Comparison of ENCODE assay signal across 8 cellular contexts in the genomic region with DNA sequence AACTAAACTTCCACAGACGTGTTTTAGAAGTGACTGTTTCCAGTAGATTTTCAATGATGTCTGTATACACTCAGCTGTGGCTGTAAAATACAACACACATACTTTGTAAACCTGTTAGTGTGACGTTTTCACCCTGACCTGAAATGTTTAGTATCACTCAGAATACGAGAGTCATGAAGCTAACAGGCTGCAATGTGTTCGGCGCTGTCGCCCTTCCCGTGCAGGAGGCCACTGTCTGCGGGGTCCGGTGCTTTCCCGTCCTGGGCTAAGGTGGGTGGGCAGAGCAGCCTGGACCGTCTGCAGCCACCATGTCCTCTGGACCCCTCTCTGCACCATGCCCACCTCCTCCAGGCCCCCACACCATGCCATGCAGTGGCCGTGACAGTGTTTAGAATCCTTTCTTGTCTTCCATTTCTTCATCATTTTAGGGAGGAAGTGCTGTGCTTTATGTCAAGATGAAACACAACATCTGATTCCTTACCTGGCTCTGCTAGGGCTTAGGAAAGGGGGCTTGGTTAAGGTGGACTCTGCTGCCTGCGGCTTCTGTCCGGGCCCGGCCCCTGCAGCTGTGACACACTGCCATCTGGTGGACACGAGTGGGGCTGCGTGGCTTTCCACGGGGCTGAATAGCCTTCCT. TPM values are rescaled to one million over a fixed set of nuclear protein-coding genes. Genes with fewer than 3 reads are reported as not detected.
DNase-seq lines count a peak whose midpoint lies in the region; ATAC-seq and TF ChIP-seq lines count a peak whose summit lies in the region.

No MANE protein-coding gene starts in this region.

- H3K36me3 ChIP-seq in PC-3 (ENCODE audit: low read depth, low read length) (peaks cover 8% of the 10 kb centered on the region), esophagus squamous epithelium (peaks cover 7 to 42% (median 14%) of the 10 kb centered on the region in 3 donors), neural cell (ENCODE audit: insufficient read depth, low read length) (no peaks in the 10 kb centered on the region)

- intact Hi-C loops in PC-3 (cut with micrococcal nuclease), result loop anchor here (1.0 to 2.0 kb wide), 2 partner anchors 52 to 71 kb away; no protein-coding TSS in a partner anchor
- intact Hi-C loops in esophagus squamous epithelium (cut with DNase I), result loop anchor here (2.0 to 10.0 kb wide), 2 partner anchors 72 to 160 kb away; no protein-coding TSS in a partner anchor

- H3K4me2 ChIP-seq in PC-3 (ENCODE audit: low read length) (no peak overlapping the region), neural cell (ENCODE audit: low read length) (no peak overlapping the region)

- no peaks in the 10 kb centered on the region for H3K9me2 ChIP-seq in PC-3 (replicated peaks; ENCODE audit: low read length)
- H3K9me2 ChIP-seq in neural cell (ENCODE audit: insufficient read depth, low read length), result no peaks in the 10 kb centered on the region

- POLR2A ChIA-PET in PC-3 (lab: Charles Lee; ENCODE audit: unreplicated experiment), result interaction anchor here (0.9 kb wide), 1 partner anchor 71 kb away, joined by 4 read pairs; no protein-coding TSS in a partner anchor

- H3K4me1 Mint-ChIP-seq in stimulated activated naive CD8-positive, alpha-beta T cell treated with anti-CD3 and anti-CD28 coated beads, Interleukin-15, Interleukin-2, amounts not matched to agents 100 ng/mL and 50 ng/mL, for 24 hours (ENCODE audit: low read depth), result peaks cover 37% of the 10 kb centered on the region

- no TSS peak for BruUV-seq in PC-3 (replicated peaks; lab: Mats Ljungman, UMichigan)

- peaks cover 49% of the 10 kb centered on the region for H3K36me3 Mint-ChIP-seq in stimulated activated naive CD8-positive, alpha-beta T cell treated with anti-CD3 and anti-CD28 coated beads, Interleukin-15, Interleukin-2, amounts not matched to agents 100 ng/mL and 50 ng/mL, for 24 hours (ENCODE audit: low read depth)

- TF ChIP-seq RAD21 in neural cell (conservative IDR thresholded peaks at IDR 0.05), result peak; percentile 97

- no peak overlapping the region for H3K4me3 Mint-ChIP-seq in stimulated activated naive CD8-positive, alpha-beta T cell treated with anti-CD3 and anti-CD28 coated beads, Interleukin-15, Interleukin-2, amounts not matched to agents 100 ng/mL and 50 ng/mL, for 24 hours

- H3K4me3 ChIP-seq in PC-3 (ENCODE audit: low read length) (no peak overlapping the region), esophagus squamous epithelium (no peak overlapping the region), neural cell (ENCODE audit: low read length) (no peak overlapping the region)

- ATAC-seq in HG02798 (IDR thresholded peaks at IDR 0.05; ENCODE audit: poor library complexity, unreplicated experiment) (peak; percentile 75), PC-3 (peak; percentile 83), HG02884 (IDR thresholded peaks at IDR 0.05; ENCODE audit: unreplicated experiment) (no peak)

- H2AFZ ChIP-seq in PC-3 (ENCODE audit: low read length) (no peak overlapping the region), neural cell (ENCODE audit: low read depth, low read length) (no peak overlapping the region)

- peaks cover 52% of the 10 kb centered on the region for H3K79me2 ChIP-seq in PC-3 (ENCODE audit: low read length)
- H3K79me2 ChIP-seq in neural cell (replicated peaks; ENCODE audit: insufficient read depth, low read length), result no peaks in the 10 kb centered on the region

- TF ChIP-seq EP300 in neural cell (conservative IDR thresholded peaks at IDR 0.05; ENCODE audit: poor library complexity, severe bottlenecking), result no peak

- H3K9ac ChIP-seq in PC-3 (ENCODE audit: low read length) (no peak overlapping the region), neural cell (ENCODE audit: low read length) (no peak overlapping the region)

- H3F3A ChIP-seq in PC-3 (ENCODE audit: low read length, unreplicated experiment) (no peaks in the 10 kb centered on the region), neural cell (ENCODE audit: insufficient read depth, low read length, poor library complexity, severe bottlenecking) (no peaks in the 10 kb centered on the region)

- no peaks in the 10 kb centered on the region for H4K20me1 ChIP-seq in PC-3 (ENCODE audit: low read length)
- no peaks in the 10 kb centered on the region for H4K20me1 ChIP-seq in neural cell (ENCODE audit: insufficient read depth)

- no peaks in the 10 kb centered on the region for H3K9me3 Mint-ChIP-seq in stimulated activated naive CD8-positive, alpha-beta T cell treated with anti-CD3 and anti-CD28 coated beads, Interleukin-15, Interleukin-2, amounts not matched to agents 100 ng/mL and 50 ng/mL, for 24 hours

- WGBS in esophagus squamous epithelium, 2 donors, result 45 to 48% methylated on average over 16 to 17 of the region's 18 CpGs

- DNase-seq in DMS153 treated with DMSO at 0.1 percent for 48 hours (lab: John Stamatoyannopoulos, UW; ENCODE audit: unreplicated experiment) (peak; percentile 39), PC-3 (peak; percentile 75), esophagus squamous epithelium (lab: John Stamatoyannopoulos, UW) (no peak)
- peak; percentile 83 to 87 for DNase-seq in activated T-cell treated with anti-CD3 and anti-CD28 coated beads, Interleukin-2, amount 50 U/mL, for 48 hours

- peak overlapping the region; percentile 80 for H3K27ac Mint-ChIP-seq in stimulated activated naive CD8-positive, alpha-beta T cell treated with anti-CD3 and anti-CD28 coated beads, Interleukin-15, Interleukin-2, amounts not matched to agents 100 ng/mL and 50 ng/mL, for 24 hours

- CTCF ChIA-PET in PC-3 (lab: Charles Lee), result interaction anchor here (1.0 to 2.0 kb wide), 5 partner anchors 9 to 72 kb away, joined by 3 to 18 read pairs (median 4); no protein-coding TSS in a partner anchor

- no peaks in the 10 kb centered on the region for H3K27me3 Mint-ChIP-seq in stimulated activated naive CD8-positive, alpha-beta T cell treated with anti-CD3 and anti-CD28 coated beads, Interleukin-15, Interleukin-2, amounts not matched to agents 100 ng/mL and 50 ng/mL, for 24 hours

- no peak for TF ChIP-seq POLR2A in esophagus squamous epithelium (IDR thresholded peaks at IDR 0.05)

- TF ChIP-seq CTCF in PC-3 (conservative IDR thresholded peaks at IDR 0.05; ENCODE audit: low read depth, low read length) (peak; percentile 95), esophagus squamous epithelium (IDR thresholded peaks at IDR 0.05) (peak; percentile 97 to 99 (median 98)), neural cell (IDR thresholded peaks at IDR 0.05; ENCODE audit: poor library complexity, severe bottlenecking) (peak; percentile 96)

- H3K9me3 ChIP-seq in PC-3 (ENCODE audit: low read length) (no peaks in the 10 kb centered on the region), esophagus squamous epithelium (no peaks in the 10 kb centered on the region), neural cell (ENCODE audit: low read length) (no peaks in the 10 kb centered on the region)

- H3K27ac ChIP-seq in PC-3 (ENCODE audit: low read length), result no peak overlapping the region; the same call in 1 of the 2 replicates
- H3K27ac ChIP-seq in esophagus squamous epithelium, result peak overlapping the region in 3 of 4 donors; percentile 49 to 77 (median 76)
- no peak overlapping the region for H3K27ac ChIP-seq in neural cell (ENCODE audit: low read length)

- H3K4me1 ChIP-seq in PC-3 (ENCODE audit: insufficient read depth, low read length) (peaks cover 31% of the 10 kb centered on the region), esophagus squamous epithelium (peaks cover 6 to 55% (median 25%) of the 10 kb centered on the region in 3 donors)

- H3K27me3 ChIP-seq in PC-3 (ENCODE audit: low read length), result no peaks in the 10 kb centered on the region
- H3K27me3 ChIP-seq in esophagus squamous epithelium, result no peaks in the 10 kb centered on the region
- no peaks in the 10 kb centered on the region for H3K27me3 ChIP-seq in neural cell (ENCODE audit: insufficient read depth, low read depth, low read length)

TF ChIP-seq in neural cell, 6 proteins besides CTCF, POLR2A, EP300 and RAD21:
- TF ChIP-seq SMC3 (conservative IDR thresholded peaks at IDR 0.05; ENCODE audit: poor library complexity) (peak; percentile 99), TAF1 (IDR thresholded peaks at IDR 0.05; ENCODE audit: low read depth) (no peak)
TF ChIP-seq in neural cell: peak in this region for 1.

RNA-seq across cellular contexts. Expression of gene RBM44, which starts 53.8 kb away (rescaled TPM):
- total RNA-seq in PC-3 (2014; rRNA removed), result 0.35 and 0.51 TPM in 2 replicates
- total RNA-seq in esophagus squamous epithelium, result 1 to 10 TPM in 1 of 4 donors, under 1 TPM in 3; 0.08 to 1.5 (median 0.20) TPM
- 2.5 and 3.5 TPM in 2 replicates for polyA plus RNA-seq in neural cell
- polyA minus RNA-seq in neural cell, result 4.6 TPM in 2 replicates

Comparison
In these comparisons a context has a peak if more than half of its experiments do, and no peak if none do; other contexts are left out.
1. H3K27ac ChIP-seq: peak in esophagus squamous epithelium (3 of 4); none in PC-3 (single experiment) and neural cell (single experiment).
2. Peak in every context shown above with its lines, with median percentiles within 50 percentile points of each other: CTCF ChIP-seq.